In genomic region chr19:3947316-3947933, GRCh38 we compare ENCODE assay signal across 5 cellular contexts. TPM values are rescaled to one million over a fixed set of nuclear protein-coding genes. Genes with fewer than 3 reads are reported as not detected.
"Had no signal": no experiment of that assay in that cellular context is flagged by ENCODE, and none has a peak within 500 bp of the region (broad histone marks: within the 10 kb centered on the region; RNA-seq: fewer than 3 reads in every experiment).

No MANE protein-coding gene starts in this region.

RNA-seq across cellular contexts. Expression of gene NMRK2, which starts 14.6 kb away (rescaled TPM):
- total RNA-seq: M059J, PC-3, Peyer's patch, SJSA1 had no signal
- polyA plus RNA-seq: SK-N-SH had no signal
